Comparison of ENCODE assay signal across 1 cellular context in the genomic region with DNA sequence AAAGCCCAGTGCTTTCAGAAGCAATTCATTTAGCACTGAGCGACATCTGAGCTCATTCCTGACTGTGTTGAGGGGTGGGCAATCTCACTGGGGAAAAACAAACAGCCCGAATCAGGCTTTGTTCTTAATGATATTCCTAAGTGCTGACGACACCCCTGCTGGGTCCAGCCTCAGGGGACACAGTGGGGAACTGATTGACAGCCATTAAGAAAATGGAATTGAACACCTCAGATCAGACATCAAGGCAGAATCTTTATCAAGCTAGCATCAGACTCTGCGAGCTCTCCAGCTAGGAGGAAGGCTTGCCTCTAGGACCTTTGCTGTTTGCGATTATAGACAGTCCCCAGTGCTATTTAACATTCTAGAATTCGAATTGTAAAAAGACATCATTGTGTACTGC.
TF ChIP-seq lines count a peak whose summit lies in the region.

No MANE protein-coding gene starts in this region.

TF ChIP-seq in HEK293, 187 proteins besides CTCF, POLR2A, EP300 and RAD21 (continued from another document and continues in another):
- TF ChIP-seq, protein P1, sequence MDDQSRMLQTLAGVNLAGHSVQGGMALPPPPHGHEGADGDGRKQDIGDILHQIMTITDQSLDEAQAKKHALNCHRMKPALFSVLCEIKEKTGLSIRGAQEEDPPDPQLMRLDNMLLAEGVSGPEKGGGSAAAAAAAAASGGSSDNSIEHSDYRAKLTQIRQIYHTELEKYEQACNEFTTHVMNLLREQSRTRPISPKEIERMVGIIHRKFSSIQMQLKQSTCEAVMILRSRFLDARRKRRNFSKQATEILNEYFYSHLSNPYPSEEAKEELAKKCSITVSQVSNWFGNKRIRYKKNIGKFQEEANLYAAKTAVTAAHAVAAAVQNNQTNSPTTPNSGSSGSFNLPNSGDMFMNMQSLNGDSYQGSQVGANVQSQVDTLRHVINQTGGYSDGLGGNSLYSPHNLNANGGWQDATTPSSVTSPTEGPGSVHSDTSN (CRISPR knock-in tag; IDR thresholded peaks at IDR 0.05) = no peak
- TF ChIP-seq ZNF843 (tag by site-specific recombination; IDR thresholded peaks at IDR 0.05) (peak; percentile 86), ZNF133 (tag by site-specific recombination; IDR thresholded peaks at IDR 0.05) (no peak), ZNF654 (tag by site-specific recombination; IDR thresholded peaks at IDR 0.05; ENCODE audit: low read depth) (no peak), ZNF433 (tag by site-specific recombination; IDR thresholded peaks at IDR 0.05; ENCODE audit: low read depth) (no peak), ZNF24 (tag by site-specific recombination; IDR thresholded peaks at IDR 0.05) (peak; percentile 50; the same call in 1 of the 2 replicates), ZNF707 (tag by site-specific recombination; IDR thresholded peaks at IDR 0.05) (no peak), ZNF350 (tag by site-specific recombination; IDR thresholded peaks at IDR 0.05) (no peak), KLF9 (tag by site-specific recombination; IDR thresholded peaks at IDR 0.05; ENCODE audit: low read depth) (no peak), ZNF837 (tag by site-specific recombination; IDR thresholded peaks at IDR 0.05) (no peak), ZFP69B (tag by site-specific recombination; IDR thresholded peaks at IDR 0.05) (no peak), ZNF792 (tag by site-specific recombination; IDR thresholded peaks at IDR 0.05) (no peak), BCL11A (tag by site-specific recombination; IDR thresholded peaks at IDR 0.05; ENCODE audit: low read depth) (no peak), MYNN (tag by site-specific recombination; IDR thresholded peaks at IDR 0.05; ENCODE audit: borderline replicate concordance) (no peak), ZNF112 (tag by site-specific recombination; IDR thresholded peaks at IDR 0.05) (no peak), ZNF146 (tag by site-specific recombination; IDR thresholded peaks at IDR 0.05) (peak; percentile 66), ZNF785 (tag by site-specific recombination; IDR thresholded peaks at IDR 0.05) (no peak), ZNF114 (tag by site-specific recombination; IDR thresholded peaks at IDR 0.05) (no peak), ZNF423 (tag by site-specific recombination; IDR thresholded peaks at IDR 0.05) (peak; percentile 81), ZNF501 (tag by site-specific recombination; IDR thresholded peaks at IDR 0.05) (no peak), ZNF302 (tag by site-specific recombination; IDR thresholded peaks at IDR 0.05; ENCODE audit: low read depth) (no peak), ZNF830 (tag by site-specific recombination; IDR thresholded peaks at IDR 0.05; ENCODE audit: low read depth) (no peak), ZFP41 (tag by site-specific recombination; IDR thresholded peaks at IDR 0.05; ENCODE audit: borderline replicate concordance) (no peak), KLF1 (tag by site-specific recombination; IDR thresholded peaks at IDR 0.05) (no peak), ZNF658 (tag by site-specific recombination; IDR thresholded peaks at IDR 0.05) (no peak), ZNF555 (tag by site-specific recombination; conservative IDR thresholded peaks at IDR 0.05) (no peak), ZSCAN23 (tag by site-specific recombination; IDR thresholded peaks at IDR 0.05) (no peak), OSR2 (tag by site-specific recombination; IDR thresholded peaks at IDR 0.05) (peak; percentile 92), ZNF626 (tag by site-specific recombination; IDR thresholded peaks at IDR 0.05) (no peak), ZNF239 (tag by site-specific recombination; IDR thresholded peaks at IDR 0.05) (no peak), RBAK (tag by site-specific recombination; IDR thresholded peaks at IDR 0.05) (no peak), ZNF248 (tag by site-specific recombination; IDR thresholded peaks at IDR 0.05) (no peak), SCRT1 (tag by site-specific recombination; IDR thresholded peaks at IDR 0.05; ENCODE audit: borderline replicate concordance) (no peak), ZNF311 (tag by site-specific recombination; IDR thresholded peaks at IDR 0.05; ENCODE audit: borderline replicate concordance) (no peak), ZNF544 (tag by site-specific recombination; IDR thresholded peaks at IDR 0.05) (no peak), ZNF529 (tag by site-specific recombination; IDR thresholded peaks at IDR 0.05; ENCODE audit: insufficient replicate concordance) (peak; percentile 51), SETDB1 (IDR thresholded peaks at IDR 0.05; ENCODE audit: insufficient read length, low read length) (no peak), ZNF561 (tag by site-specific recombination; IDR thresholded peaks at IDR 0.05; ENCODE audit: borderline replicate concordance) (0 out of 2 replicates have a peak, but pooled peaks have one; percentile 41), GFI1B (tag by site-specific recombination; IDR thresholded peaks at IDR 0.05) (peak; percentile 71; the same call in 1 of the 2 replicates), HOXC10 (CRISPR knock-in tag; IDR thresholded peaks at IDR 0.05) (no peak), ZNF473 (tag by site-specific recombination; IDR thresholded peaks at IDR 0.05) (no peak)
- TF ChIP-seq, protein P2, sequence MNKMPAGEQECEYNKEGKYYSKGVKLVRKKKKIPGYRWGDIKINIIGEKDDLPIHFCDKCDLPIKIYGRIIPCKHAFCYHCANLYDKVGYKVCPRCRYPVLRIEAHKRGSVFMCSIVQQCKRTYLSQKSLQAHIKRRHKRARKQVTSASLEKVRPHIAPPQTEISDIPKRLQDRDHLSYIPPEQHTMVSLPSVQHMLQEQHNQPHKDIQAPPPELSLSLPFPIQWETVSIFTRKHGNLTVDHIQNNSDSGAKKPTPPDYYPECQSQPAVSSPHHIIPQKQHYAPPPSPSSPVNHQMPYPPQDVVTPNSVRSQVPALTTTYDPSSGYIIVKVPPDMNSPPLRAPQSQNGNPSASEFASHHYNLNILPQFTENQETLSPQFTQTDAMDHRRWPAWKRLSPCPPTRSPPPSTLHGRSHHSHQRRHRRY (tag by site-specific recombination; IDR thresholded peaks at IDR 0.05) = no peak
- TF ChIP-seq, protein P3, sequence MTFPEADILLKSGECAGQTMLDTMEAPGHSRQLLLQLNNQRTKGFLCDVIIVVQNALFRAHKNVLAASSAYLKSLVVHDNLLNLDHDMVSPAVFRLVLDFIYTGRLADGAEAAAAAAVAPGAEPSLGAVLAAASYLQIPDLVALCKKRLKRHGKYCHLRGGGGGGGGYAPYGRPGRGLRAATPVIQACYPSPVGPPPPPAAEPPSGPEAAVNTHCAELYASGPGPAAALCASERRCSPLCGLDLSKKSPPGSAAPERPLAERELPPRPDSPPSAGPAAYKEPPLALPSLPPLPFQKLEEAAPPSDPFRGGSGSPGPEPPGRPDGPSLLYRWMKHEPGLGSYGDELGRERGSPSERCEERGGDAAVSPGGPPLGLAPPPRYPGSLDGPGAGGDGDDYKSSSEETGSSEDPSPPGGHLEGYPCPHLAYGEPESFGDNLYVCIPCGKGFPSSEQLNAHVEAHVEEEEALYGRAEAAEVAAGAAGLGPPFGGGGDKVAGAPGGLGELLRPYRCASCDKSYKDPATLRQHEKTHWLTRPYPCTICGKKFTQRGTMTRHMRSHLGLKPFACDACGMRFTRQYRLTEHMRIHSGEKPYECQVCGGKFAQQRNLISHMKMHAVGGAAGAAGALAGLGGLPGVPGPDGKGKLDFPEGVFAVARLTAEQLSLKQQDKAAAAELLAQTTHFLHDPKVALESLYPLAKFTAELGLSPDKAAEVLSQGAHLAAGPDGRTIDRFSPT (tag by site-specific recombination; IDR thresholded peaks at IDR 0.05) = 0 out of 2 replicates have a peak, but pooled peaks have one; percentile 41
- TF ChIP-seq, protein P4, sequence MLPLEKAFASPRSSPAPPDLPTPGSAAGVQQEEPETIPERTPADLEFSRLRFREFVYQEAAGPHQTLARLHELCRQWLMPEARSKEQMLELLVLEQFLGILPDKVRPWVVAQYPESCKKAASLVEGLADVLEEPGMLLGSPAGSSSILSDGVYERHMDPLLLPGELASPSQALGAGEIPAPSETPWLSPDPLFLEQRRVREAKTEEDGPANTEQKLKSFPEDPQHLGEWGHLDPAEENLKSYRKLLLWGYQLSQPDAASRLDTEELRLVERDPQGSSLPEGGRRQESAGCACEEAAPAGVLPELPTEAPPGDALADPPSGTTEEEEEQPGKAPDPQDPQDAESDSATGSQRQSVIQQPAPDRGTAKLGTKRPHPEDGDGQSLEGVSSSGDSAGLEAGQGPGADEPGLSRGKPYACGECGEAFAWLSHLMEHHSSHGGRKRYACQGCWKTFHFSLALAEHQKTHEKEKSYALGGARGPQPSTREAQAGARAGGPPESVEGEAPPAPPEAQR (tag by site-specific recombination; IDR thresholded peaks at IDR 0.05) = no peak
- TF ChIP-seq, protein P5, sequence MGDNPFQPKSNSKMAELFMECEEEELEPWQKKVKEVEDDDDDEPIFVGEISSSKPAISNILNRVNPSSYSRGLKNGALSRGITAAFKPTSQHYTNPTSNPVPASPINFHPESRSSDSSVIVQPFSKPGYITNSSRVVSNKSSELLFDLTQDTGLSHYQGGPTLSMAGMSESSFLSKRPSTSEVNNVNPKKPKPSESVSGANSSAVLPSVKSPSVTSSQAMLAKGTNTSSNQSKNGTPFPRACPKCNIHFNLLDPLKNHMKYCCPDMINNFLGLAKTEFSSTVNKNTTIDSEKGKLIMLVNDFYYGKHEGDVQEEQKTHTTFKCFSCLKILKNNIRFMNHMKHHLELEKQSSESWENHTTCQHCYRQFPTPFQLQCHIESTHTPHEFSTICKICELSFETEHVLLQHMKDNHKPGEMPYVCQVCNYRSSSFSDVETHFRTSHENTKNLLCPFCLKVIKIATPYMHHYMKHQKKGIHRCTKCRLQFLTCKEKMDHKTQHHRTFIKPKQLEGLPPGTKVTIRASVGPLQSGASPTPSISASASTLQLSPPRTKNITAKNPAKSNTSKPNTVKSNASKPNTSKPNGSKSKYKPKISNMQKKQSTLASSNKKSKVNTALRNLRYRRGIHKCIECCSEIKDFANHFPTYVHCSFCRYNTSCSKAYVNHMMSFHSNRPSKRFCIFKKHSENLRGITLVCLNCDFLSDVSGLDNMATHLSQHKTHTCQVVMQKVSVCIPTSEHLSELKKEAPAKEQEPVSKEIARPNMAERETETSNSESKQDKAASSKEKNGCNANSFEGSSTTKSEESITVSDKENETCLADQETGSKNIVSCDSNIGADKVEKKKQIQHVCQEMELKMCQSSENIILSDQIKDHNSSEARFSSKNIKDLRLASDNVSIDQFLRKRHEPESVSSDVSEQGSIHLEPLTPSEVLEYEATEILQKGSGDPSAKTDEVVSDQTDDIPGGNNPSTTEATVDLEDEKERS (tag by site-specific recombination; IDR thresholded peaks at IDR 0.05) = no peak
- TF ChIP-seq, protein P6, sequence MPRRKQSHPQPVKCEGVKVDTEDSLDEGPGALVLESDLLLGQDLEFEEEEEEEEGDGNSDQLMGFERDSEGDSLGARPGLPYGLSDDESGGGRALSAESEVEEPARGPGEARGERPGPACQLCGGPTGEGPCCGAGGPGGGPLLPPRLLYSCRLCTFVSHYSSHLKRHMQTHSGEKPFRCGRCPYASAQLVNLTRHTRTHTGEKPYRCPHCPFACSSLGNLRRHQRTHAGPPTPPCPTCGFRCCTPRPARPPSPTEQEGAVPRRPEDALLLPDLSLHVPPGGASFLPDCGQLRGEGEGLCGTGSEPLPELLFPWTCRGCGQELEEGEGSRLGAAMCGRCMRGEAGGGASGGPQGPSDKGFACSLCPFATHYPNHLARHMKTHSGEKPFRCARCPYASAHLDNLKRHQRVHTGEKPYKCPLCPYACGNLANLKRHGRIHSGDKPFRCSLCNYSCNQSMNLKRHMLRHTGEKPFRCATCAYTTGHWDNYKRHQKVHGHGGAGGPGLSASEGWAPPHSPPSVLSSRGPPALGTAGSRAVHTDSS (tag by site-specific recombination; IDR thresholded peaks at IDR 0.05) = no peak
- TF ChIP-seq, protein P7, sequence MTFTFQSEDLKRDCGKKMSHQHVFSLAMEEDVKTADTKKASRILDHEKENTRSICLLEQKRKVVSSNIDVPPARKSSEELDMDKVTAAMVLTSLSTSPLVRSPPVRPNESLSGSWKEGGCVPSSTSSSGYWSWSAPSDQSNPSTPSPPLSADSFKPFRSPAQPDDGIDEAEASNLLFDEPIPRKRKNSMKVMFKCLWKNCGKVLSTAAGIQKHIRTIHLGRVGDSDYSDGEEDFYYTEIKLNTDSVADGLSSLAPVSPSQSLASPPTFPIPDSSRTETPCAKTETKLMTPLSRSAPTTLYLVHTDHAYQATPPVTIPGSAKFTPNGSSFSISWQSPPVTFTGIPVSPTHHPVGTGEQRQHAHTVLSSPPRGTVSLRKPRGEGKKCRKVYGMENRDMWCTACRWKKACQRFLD (tag by site-specific recombination; IDR thresholded peaks at IDR 0.05) = no peak
- TF ChIP-seq, protein P8, sequence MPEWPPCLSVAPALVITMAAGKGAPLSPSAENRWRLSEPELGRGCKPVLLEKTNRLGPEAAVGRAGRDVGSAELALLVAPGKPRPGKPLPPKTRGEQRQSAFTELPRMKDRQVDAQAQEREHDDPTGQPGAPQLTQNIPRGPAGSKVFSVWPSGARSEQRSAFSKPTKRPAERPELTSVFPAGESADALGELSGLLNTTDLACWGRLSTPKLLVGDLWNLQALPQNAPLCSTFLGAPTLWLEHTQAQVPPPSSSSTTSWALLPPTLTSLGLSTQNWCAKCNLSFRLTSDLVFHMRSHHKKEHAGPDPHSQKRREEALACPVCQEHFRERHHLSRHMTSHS (tag by site-specific recombination; IDR thresholded peaks at IDR 0.05) = peak; percentile 88
- TF ChIP-seq, protein P9, sequence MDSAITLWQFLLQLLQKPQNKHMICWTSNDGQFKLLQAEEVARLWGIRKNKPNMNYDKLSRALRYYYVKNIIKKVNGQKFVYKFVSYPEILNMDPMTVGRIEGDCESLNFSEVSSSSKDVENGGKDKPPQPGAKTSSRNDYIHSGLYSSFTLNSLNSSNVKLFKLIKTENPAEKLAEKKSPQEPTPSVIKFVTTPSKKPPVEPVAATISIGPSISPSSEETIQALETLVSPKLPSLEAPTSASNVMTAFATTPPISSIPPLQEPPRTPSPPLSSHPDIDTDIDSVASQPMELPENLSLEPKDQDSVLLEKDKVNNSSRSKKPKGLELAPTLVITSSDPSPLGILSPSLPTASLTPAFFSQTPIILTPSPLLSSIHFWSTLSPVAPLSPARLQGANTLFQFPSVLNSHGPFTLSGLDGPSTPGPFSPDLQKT (IDR thresholded peaks at IDR 0.05; ENCODE audit: borderline replicate concordance, low read depth, low read length) = no peak
- TF ChIP-seq, protein P10, sequence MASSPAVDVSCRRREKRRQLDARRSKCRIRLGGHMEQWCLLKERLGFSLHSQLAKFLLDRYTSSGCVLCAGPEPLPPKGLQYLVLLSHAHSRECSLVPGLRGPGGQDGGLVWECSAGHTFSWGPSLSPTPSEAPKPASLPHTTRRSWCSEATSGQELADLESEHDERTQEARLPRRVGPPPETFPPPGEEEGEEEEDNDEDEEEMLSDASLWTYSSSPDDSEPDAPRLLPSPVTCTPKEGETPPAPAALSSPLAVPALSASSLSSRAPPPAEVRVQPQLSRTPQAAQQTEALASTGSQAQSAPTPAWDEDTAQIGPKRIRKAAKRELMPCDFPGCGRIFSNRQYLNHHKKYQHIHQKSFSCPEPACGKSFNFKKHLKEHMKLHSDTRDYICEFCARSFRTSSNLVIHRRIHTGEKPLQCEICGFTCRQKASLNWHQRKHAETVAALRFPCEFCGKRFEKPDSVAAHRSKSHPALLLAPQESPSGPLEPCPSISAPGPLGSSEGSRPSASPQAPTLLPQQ (tag by site-specific recombination; IDR thresholded peaks at IDR 0.05) = no peak
- TF ChIP-seq, protein P11, sequence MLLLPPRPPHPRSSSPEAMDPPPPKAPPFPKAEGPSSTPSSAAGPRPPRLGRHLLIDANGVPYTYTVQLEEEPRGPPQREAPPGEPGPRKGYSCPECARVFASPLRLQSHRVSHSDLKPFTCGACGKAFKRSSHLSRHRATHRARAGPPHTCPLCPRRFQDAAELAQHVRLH (tag by site-specific recombination; IDR thresholded peaks at IDR 0.05) = no peak
